In the genomic region with DNA sequence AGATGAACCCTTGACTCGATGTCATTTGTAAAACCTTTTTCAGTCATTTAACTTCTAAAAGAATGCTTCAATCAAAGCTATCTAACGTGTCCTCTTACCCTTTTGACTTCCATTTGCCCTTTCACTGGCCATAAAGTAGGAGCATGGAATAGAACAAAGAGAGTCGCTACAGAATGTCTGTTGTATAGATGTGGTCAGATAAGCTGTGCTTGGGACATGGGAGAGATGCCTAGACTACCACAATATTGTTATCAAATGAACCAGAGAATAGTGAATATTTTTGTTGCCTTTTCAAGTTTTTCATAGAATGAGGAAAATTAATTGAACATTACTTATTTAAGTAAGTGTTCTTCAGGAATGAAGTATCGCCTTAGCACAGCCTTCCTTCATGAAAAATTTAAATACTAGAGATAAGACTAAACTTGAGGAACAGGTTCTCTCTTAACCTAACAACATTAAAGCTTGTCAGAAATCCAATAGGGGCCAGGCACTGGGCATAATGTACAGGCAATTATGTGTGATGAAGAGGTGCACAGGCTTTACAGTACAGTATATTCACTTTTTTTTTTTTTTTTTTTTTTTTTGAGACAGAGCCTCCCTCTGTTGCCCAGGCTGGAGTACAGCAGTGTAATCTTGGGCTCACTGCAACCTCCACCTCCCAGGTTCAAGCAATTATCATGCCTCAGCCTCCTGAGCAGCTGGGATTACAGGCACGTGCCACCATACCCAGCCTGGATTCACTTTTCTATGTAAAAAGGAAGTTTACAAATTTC, we compare ENCODE assay signal across 9 cellular contexts. TPM values are rescaled to one million over a fixed set of nuclear protein-coding genes. Genes with fewer than 3 reads are reported as not detected.
DNase-seq lines count a peak whose midpoint lies in the region; ATAC-seq, FAIRE-seq and TF ChIP-seq lines count a peak whose summit lies in the region.
"Had no signal": no experiment of that assay in that cellular context is flagged by ENCODE, and none has a peak within 500 bp of the region (broad histone marks: within the 10 kb centered on the region; RNA-seq: fewer than 3 reads in every experiment).

No MANE protein-coding gene starts in this region.

- no TSS peak for BruUV-seq in K562 (replicated peaks; lab: Mats Ljungman, UMichigan)

- peaks cover 42 to 89% (median 70%) of the 10 kb centered on the region in 3 donors for H3K4me1 Mint-ChIP-seq in naive B cell

- peaks cover 49 to 93% (median 76%) of the 10 kb centered on the region in 11 experiments for H3K36me3 ChIP-seq in BLaER1 treated with 17β-estradiol and CSF1 and Interleukin-3, amounts not matched to agents 10 nM and 100 nM
- peaks cover 82% of the 10 kb centered on the region for H3K36me3 ChIP-seq in K562 (ENCODE audit: control insufficient read depth, insufficient read depth, low read length)

- TF ChIP-seq CTCF in K562 (IDR thresholded peaks at IDR 0.05 in 2 of 3, conservative IDR thresholded peaks at IDR 0.05 in 1 of 3; ENCODE audit: insufficient read depth in 2 of 3, low read depth in 1 of 3, low read length in 3 of 3): 0 out of 6 replicates have a peak, but pooled peaks of 1 of the 3 experiments have one; percentile 15

- TF ChIP-seq RAD21 in K562 (CRISPR knock-in tag; conservative IDR thresholded peaks at IDR 0.05 in 1 of 2, IDR thresholded peaks at IDR 0.05 in 1 of 2): no peak

- peaks cover 0 to 96% (median 59%) of the 10 kb centered on the region in 11 experiments; a peak in 19 of 22 replicates for H4K20me1 ChIP-seq in BLaER1 treated with 17β-estradiol and CSF1 and Interleukin-3, amounts not matched to agents 10 nM and 100 nM
- peaks cover 78% of the 10 kb centered on the region for H4K20me1 ChIP-seq in K562 (replicated peaks; ENCODE audit: control insufficient read depth, insufficient read depth, low read length)

- intact Hi-C loops in K562 (cut with micrococcal nuclease): no loop called here

- H3K9me3 Mint-ChIP-seq in naive B cell: no peaks in the 10 kb centered on the region

- H3K79me2 ChIP-seq in K562 (ENCODE audit: control insufficient read depth, insufficient read depth, low read length): peaks cover 100% of the 10 kb centered on the region; the same call in 2 of the 3 replicates

- no peak for FAIRE-seq in K562 (lab: Jason Lieb, UNC)

- H3K27ac Mint-ChIP-seq in naive B cell: peak overlapping the region; percentile 15 to 100 (median 72)

- peak overlapping the region in 9 of 11 experiments; percentile 2 to 99 (median 39); a peak in 10 of 22 replicates for H3K4me2 ChIP-seq in BLaER1 treated with 17β-estradiol and CSF1 and Interleukin-3, amounts not matched to agents 10 nM and 100 nM
- H3K4me2 ChIP-seq in K562 (ENCODE audit: insufficient read depth, low read length): peak overlapping the region; percentile 27; the same call in 1 of the 2 replicates

- H3K4me1 ChIP-seq in BLaER1 treated with 17β-estradiol and CSF1 and Interleukin-3, amounts not matched to agents 10 nM and 100 nM: peaks cover 52 to 92% (median 65%) of the 10 kb centered on the region in 10 experiments
- peaks cover 20 to 54% of the 10 kb centered on the region in 2 experiments for H3K4me1 ChIP-seq in K562 (replicated peaks in 1 of 2; ENCODE audit: control insufficient read depth in 2 of 2, insufficient read depth in 2 of 2, low read length in 2 of 2)

- peaks cover 10 to 12% of the 10 kb centered on the region in 2 donors for H3K36me3 Mint-ChIP-seq in naive B cell

- H3K9me3 ChIP-seq in BLaER1 treated with 17β-estradiol and CSF1 and Interleukin-3, amounts not matched to agents 10 nM and 100 nM (replicated peaks in 1 of 11): peaks cover 0 to 20% (median 0%) of the 10 kb centered on the region in 11 experiments; a peak in 8 of 22 replicates
- H3K9me3 ChIP-seq in K562 (replicated peaks; ENCODE audit: control insufficient read depth, insufficient read depth, low read depth, low read length): no peaks in the 10 kb centered on the region

- ATAC-seq in K562: peak; percentile 29
- ATAC-seq in naive B cell (ENCODE audit: low read depth in 2 of 2): peak in 1 of 2 donors; percentile 27
- ATAC-seq in GM18520 (IDR thresholded peaks at IDR 0.05; ENCODE audit: unreplicated experiment): no peak
- no peak for ATAC-seq in HG03439 (IDR thresholded peaks at IDR 0.05; ENCODE audit: unreplicated experiment)

- peak overlapping the region in 5 of 8 donors; percentile 13 to 65 (median 21) for H3K4me3 Mint-ChIP-seq in naive B cell

- no peak overlapping the region for H3K4me3 ChIP-seq in BLaER1 treated with 17β-estradiol and CSF1 and Interleukin-3, amounts not matched to agents 10 nM and 100 nM
- H3K4me3 ChIP-seq in K562: no peak overlapping the region

- 29% methylated on average over 5 of the region's 5 CpGs for WGBS in K562 (ENCODE audit: insufficient coverage, low coverage, missing lambda C conversion rate)

- TF ChIP-seq EP300 in K562 (IDR thresholded peaks at IDR 0.05; ENCODE audit: low read length): peak; percentile 36; the same call in 1 of the 2 replicates

- peaks cover 3% of the 10 kb centered on the region for H3K9me1 ChIP-seq in K562 (ENCODE audit: control insufficient read depth, insufficient read depth, low read length)

- POLR2A ChIA-PET in K562 (lab: Yijun Ruan, JAX): interaction anchor here (0.8 to 1.9 kb wide), 6 partner anchors 8 to 70 kb away, joined by 3 to 11 read pairs (median 4); no protein-coding TSS in a partner anchor

- no peaks in the 10 kb centered on the region for H3K27me3 ChIP-seq in BLaER1 treated with 17β-estradiol and CSF1 and Interleukin-3, amounts not matched to agents 10 nM and 100 nM
- no peaks in the 10 kb centered on the region for H3K27me3 ChIP-seq in K562 (ENCODE audit: control insufficient read depth in 2 of 2, insufficient read depth in 2 of 2, low read length in 2 of 2)

- no peak overlapping the region for H2AFZ ChIP-seq in K562 (ENCODE audit: low read depth, low read length)

- peak overlapping the region in 1 of 11 experiments; percentile 46; a peak in 1 of 22 replicates for H3K9ac ChIP-seq in BLaER1 treated with 17β-estradiol and CSF1 and Interleukin-3, amounts not matched to agents 10 nM and 100 nM
- H3K9ac ChIP-seq in K562 (ENCODE audit: insufficient read depth in 1 of 2, low read depth in 2 of 2, low read length in 2 of 2): no peak overlapping the region

- H3K27ac ChIP-seq in BLaER1 treated with 17β-estradiol and CSF1 and Interleukin-3, amounts not matched to agents 10 nM and 100 nM: no peak overlapping the region; a peak in 1 of 22 replicates
- H3K27ac ChIP-seq in K562 (ENCODE audit: extremely low read depth, low read depth, low read length): no peak overlapping the region

- no peaks in the 10 kb centered on the region for H3K27me3 Mint-ChIP-seq in naive B cell

- in situ Hi-C loops in K562 (cut with MboI): no loop called here

- no peak; the same call in 1 of the 2 replicates for TF ChIP-seq POLR2A in K562 (conservative IDR thresholded peaks at IDR 0.05)

- peak; percentile 30 for DNase-seq in HuH-7 (ENCODE audit: low spot score)
- peak; percentile 35 to 56 (median 50) for DNase-seq in K562 (ENCODE audit: extremely low read depth in 1 of 4, low spot score in 3 of 4)
- DNase-seq in naive B cell: no peak
- no peak for DNase-seq in NCI-H345 treated with DMSO at 0.1 percent for 48 hours (lab: John Stamatoyannopoulos, UW; ENCODE audit: unreplicated experiment)
- no peak for DNase-seq in stimulated activated CD4-positive, alpha-beta T cell treated with anti-CD3 and anti-CD28 coated beads, Interleukin-2, amount 100 ng/mL, for 48 hours
- DNase-seq: NCI-H2029 treated with DMSO at 0.1 percent for 48 hours had no signal

- CTCF ChIA-PET in K562 (lab: Yijun Ruan, JAX; ENCODE audit: low intra/inter-chr PET ratio): interaction anchor here (0.6 kb wide), 1 partner anchor 83 kb away, joined by 4 read pairs; no protein-coding TSS in a partner anchor

TF ChIP-seq in K562, 482 proteins besides CTCF, POLR2A, EP300 and RAD21 (continues in another document):
- TF ChIP-seq, protein P1, sequence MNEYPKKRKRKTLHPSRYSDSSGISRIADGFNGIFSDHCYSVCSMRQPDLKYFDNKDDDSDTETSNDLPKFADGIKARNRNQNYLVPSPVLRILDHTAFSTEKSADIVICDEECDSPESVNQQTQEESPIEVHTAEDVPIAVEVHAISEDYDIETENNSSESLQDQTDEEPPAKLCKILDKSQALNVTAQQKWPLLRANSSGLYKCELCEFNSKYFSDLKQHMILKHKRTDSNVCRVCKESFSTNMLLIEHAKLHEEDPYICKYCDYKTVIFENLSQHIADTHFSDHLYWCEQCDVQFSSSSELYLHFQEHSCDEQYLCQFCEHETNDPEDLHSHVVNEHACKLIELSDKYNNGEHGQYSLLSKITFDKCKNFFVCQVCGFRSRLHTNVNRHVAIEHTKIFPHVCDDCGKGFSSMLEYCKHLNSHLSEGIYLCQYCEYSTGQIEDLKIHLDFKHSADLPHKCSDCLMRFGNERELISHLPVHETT (CRISPR knock-in tag; conservative IDR thresholded peaks at IDR 0.05 in 1 of 2, IDR thresholded peaks at IDR 0.05 in 1 of 2): 0 out of 4 replicates have a peak, but pooled peaks of 1 of the 2 experiments have one; percentile 33
- TF ChIP-seq ZNF778 (CRISPR knock-in tag; IDR thresholded peaks at IDR 0.05): no peak
- TF ChIP-seq, protein P2, sequence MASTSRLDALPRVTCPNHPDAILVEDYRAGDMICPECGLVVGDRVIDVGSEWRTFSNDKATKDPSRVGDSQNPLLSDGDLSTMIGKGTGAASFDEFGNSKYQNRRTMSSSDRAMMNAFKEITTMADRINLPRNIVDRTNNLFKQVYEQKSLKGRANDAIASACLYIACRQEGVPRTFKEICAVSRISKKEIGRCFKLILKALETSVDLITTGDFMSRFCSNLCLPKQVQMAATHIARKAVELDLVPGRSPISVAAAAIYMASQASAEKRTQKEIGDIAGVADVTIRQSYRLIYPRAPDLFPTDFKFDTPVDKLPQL (IDR thresholded peaks at IDR 0.05; ENCODE audit: extremely low read depth, insufficient read length): no peak

RNA-seq across cellular contexts. Expression of a gene that starts 7.5 kb away (rescaled TPM):
- total RNA-seq in K562 (2011; cell fraction: chromatin; rRNA removed; ENCODE audit: low replicate concordance): 207 and 465 TPM in 2 replicates
- total RNA-seq in K562 (2011; cell fraction: nucleolus; rRNA removed): 88.1 and 130 TPM in 2 replicates
- total RNA-seq in K562 (2011; cell fraction: nucleoplasm; rRNA removed): 182 and 231 TPM in 2 replicates
- total RNA-seq in K562 (2014; rRNA removed): 33.5 and 38.1 TPM in 2 replicates
- 41.7 and 46.6 TPM in 2 replicates for total RNA-seq in K562 (2014; rRNA removed; fragmentation: Illumina TruSeq; extraction: Trizol)
- total RNA-seq in K562 (2015; rRNA removed; fragmentation: Illumina TruSeq; extraction: Trizol): 38.6 and 39.9 TPM in 2 replicates
- total RNA-seq in K562 (2021): 48.1 and 55.3 TPM in 2 replicates
- 11.1 and 14.5 TPM in 2 replicates for polyA plus RNA-seq in K562 (2011; rRNA removed)
- polyA plus RNA-seq in K562 (2011; cell fraction: cytosol; rRNA removed): 7.9 and 14.7 TPM in 2 replicates
- polyA plus RNA-seq in K562 (2011; cell fraction: nucleus; rRNA removed): 55.0 and 72.1 TPM in 2 replicates
- polyA plus RNA-seq in K562 (2012): 26.5 and 30.8 TPM in 2 replicates
- polyA plus RNA-seq in K562 (2014; fragmentation: Illumina TruSeq; extraction: Trizol): 33.8 and 38.7 TPM in 2 replicates
- 10 to 100 TPM in 1 of 2 experiments, 1 to 10 TPM in 1; 8.9 to 15.9 TPM for polyA plus RNA-seq in K562 (2014; fragmentation: Nextera tagmentation; extraction: Ambion mirVana)
- 18.2 and 23.4 TPM in 2 replicates for polyA plus RNA-seq in K562 (2014; rRNA removed)
- polyA minus RNA-seq in K562 (2011; rRNA and poly(A)+ RNA removed): 84.5 and 96.0 TPM in 2 replicates
- polyA minus RNA-seq in K562 (2011; cell fraction: cytosol; rRNA and poly(A)+ RNA removed): 28.8 and 34.0 TPM in 2 replicates
- polyA minus RNA-seq in K562 (2011; cell fraction: nucleus; rRNA and poly(A)+ RNA removed): 110 and 143 TPM in 2 replicates
- polyA plus RNA-seq in naive B cell (ENCODE audit: low read depth in 6 of 6): 100 to 1,000 TPM; 165 to 343 (median 213) TPM

Comparison
In these comparisons a context has a peak if more than half of its experiments do, and no peak if none do; other contexts are left out.
1. DNase-seq: peak in HuH-7 (single experiment) and K562 (4 of 4); none in naive B cell (single experiment), NCI-H345 treated with DMSO at 0.1 percent for 48 hours (single experiment) and stimulated activated CD4-positive, alpha-beta T cell treated with anti-CD3 and anti-CD28 coated beads, Interleukin-2, amount 100 ng/mL, for 48 hours (0 of 2).